ENCODE assay signal across 22 cellular contexts in genomic region chr20:17863209-17863576, GRCh38.
"Had no signal": no experiment of that assay in that cellular context is flagged by ENCODE, and none has a peak within 500 bp of the region (broad histone marks: within the 10 kb centered on the region; RNA-seq: fewer than 3 reads in every experiment).

No MANE protein-coding gene starts in this region.

- H3K9me3 ChIP-seq: adrenal gland, breast epithelium, MG63 had no signal

- H3K4me2 ChIP-seq: KMS-11 had no signal

- H3K27ac ChIP-seq: KMS-11 had no signal

- H3K4me3 ChIP-seq: adrenal gland, breast epithelium, MG63 had no signal

- H3K27me3 ChIP-seq: adrenal gland, breast epithelium, MG63 had no signal

- H3K36me3 ChIP-seq: adrenal gland, breast epithelium, MG63 had no signal

- H3K9ac ChIP-seq: KMS-11 had no signal

- DNase-seq: activated CD4-positive, alpha-beta T cell treated with anti-CD3 and anti-CD28 coated beads for 48 hours; activated CD4-positive, alpha-beta T cell treated with anti-CD3 and anti-CD28 coated beads, Interleukin-2, amount 50 U/mL, for 4 hours; activated CD4-positive, CD25-positive, alpha-beta regulatory T cell treated with anti-CD3 and anti-CD28 coated beads, Interleukin-2, amount 50 U/mL, for 72 hours; activated CD8-positive, alpha-beta memory T cell treated with anti-CD3 and anti-CD28 coated beads, Interleukin-2, amount 50 U/mL, for 48 hours; activated CD8-positive, alpha-beta T cell treated with anti-CD3 and anti-CD28 coated beads, Interleukin-2, amount 10 ng/mL, durations not matched to agents 7 days and 5 days; activated naive CD4-positive, alpha-beta T cell treated with anti-CD3 and anti-CD28 coated beads, Interleukin-2, amount 50 U/mL, for 16 hours; activated naive CD8-positive, alpha-beta T cell treated with anti-CD3 and anti-CD28 coated beads, Interleukin-2, amount 10 ng/mL, durations not matched to agents 7 days and 5 days; activated T-cell treated with anti-CD3 and anti-CD28 coated beads, Interleukin-2, amount 50 U/mL, for 1 hour; central memory CD4-positive, alpha-beta T cell; MG63; MV-4-11; NCI-H1092 treated with DMSO at 0.1 percent for 48 hours; NCI-H1436; NCI-H1694 treated with DMSO at 0.1 percent for 48 hours; NCI-H2081; NCI-H446; NCI-H524; PC-3; SHP77 treated with DMSO at 0.1 percent for 48 hours had no signal
